In the genomic region with DNA sequence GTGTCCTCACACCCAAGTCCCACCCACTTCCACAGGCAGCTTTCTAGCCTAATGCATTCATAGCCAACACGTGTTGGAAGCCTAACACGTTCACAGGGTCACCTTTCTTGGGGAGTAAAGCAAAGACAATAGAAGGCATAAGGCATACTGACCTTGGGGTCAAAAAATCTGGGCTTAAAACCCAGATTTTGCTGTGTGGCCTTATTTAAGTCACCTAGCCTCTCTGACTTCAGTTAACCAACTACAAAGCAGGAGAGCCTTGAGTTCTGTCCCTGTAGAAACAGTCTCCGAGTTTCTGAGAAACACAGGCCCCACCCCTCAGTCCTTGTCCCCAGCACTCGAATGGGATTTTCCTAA, we compare ENCODE assay signal across 1 cellular context.
TF ChIP-seq lines count a peak whose summit lies in the region.

No MANE protein-coding gene starts in this region.

TF ChIP-seq in GM23338, 12 proteins besides CTCF, POLR2A, EP300 and RAD21 (continued from another document):
- TF ChIP-seq ZNF462 (CRISPR knock-in tag; IDR thresholded peaks at IDR 0.05) (no peak), NANOG (IDR thresholded peaks at IDR 0.05; ENCODE audit: borderline replicate concordance) (no peak), ZNF331 (CRISPR knock-in tag; IDR thresholded peaks at IDR 0.05; ENCODE audit: low read depth) (no peak), CREB1 (CRISPR knock-in tag; IDR thresholded peaks at IDR 0.05; ENCODE audit: low read depth) (no peak), ZNF114 (CRISPR knock-in tag; IDR thresholded peaks at IDR 0.05) (no peak), POLR2AphosphoS5 (IDR thresholded peaks at IDR 0.05; ENCODE audit: low read depth) (no peak)
